ENCODE assay signal across 1 cellular context in the genomic region with DNA sequence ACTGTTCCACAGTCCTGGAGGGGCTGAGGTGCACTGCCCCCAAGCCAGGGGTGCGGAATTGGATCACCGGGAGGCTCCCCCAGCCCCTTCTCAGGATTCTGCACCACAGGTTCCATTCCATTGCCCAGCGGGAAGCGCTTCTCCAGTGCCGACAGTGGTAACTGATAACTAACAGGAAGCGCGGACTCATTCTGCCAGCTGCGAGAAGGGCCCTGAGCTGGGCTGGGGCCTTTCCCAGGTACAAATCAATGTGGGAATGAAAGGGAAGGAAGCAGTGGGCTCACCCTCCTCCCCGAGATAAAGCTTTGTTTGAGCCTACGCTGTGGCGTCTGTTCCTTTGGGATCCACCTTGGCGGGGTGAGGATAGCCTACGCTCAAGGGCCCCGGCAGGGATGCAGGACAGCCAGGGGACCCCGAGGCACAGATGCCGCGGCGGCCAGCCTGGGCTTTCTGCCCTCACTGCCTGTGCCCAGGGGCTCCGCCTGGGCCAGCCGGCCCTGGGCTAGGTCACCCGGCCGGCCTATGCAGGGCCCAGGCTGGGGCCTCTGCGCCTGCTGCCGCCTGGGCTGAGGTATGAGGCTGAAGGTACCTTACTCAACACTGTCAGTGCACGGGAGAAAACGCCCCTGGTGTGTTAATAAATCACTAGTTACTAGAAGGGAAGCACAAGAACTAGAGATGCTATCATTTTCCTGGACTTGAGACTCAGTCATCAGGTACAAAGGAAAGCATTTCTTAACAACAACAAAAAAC.
TF ChIP-seq lines count a peak whose summit lies in the region.

No MANE protein-coding gene starts in this region.

TF ChIP-seq in GM23338, 12 proteins besides CTCF, POLR2A, EP300 and RAD21 (continued from another document):
- TF ChIP-seq JUNB (IDR thresholded peaks at IDR 0.05; ENCODE audit: unreplicated experiment) = no peak
- TF ChIP-seq EZH2phosphoT487 (IDR thresholded peaks at IDR 0.05; ENCODE audit: unreplicated experiment) = no peak
- no peak for TF ChIP-seq EZH2 (IDR thresholded peaks at IDR 0.05; ENCODE audit: low read depth, unreplicated experiment)
- TF ChIP-seq STAT1 (IDR thresholded peaks at IDR 0.05; ENCODE audit: unreplicated experiment) = no peak
- TF ChIP-seq, protein P1, sequence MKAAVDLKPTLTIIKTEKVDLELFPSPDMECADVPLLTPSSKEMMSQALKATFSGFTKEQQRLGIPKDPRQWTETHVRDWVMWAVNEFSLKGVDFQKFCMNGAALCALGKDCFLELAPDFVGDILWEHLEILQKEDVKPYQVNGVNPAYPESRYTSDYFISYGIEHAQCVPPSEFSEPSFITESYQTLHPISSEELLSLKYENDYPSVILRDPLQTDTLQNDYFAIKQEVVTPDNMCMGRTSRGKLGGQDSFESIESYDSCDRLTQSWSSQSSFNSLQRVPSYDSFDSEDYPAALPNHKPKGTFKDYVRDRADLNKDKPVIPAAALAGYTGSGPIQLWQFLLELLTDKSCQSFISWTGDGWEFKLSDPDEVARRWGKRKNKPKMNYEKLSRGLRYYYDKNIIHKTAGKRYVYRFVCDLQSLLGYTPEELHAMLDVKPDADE (IDR thresholded peaks at IDR 0.05) = no peak
- TF ChIP-seq ZNF331 (CRISPR knock-in tag; IDR thresholded peaks at IDR 0.05; ENCODE audit: low read depth) = no peak
- TF ChIP-seq NANOG (IDR thresholded peaks at IDR 0.05; ENCODE audit: borderline replicate concordance) = no peak
- no peak for TF ChIP-seq POLR2AphosphoS5 (IDR thresholded peaks at IDR 0.05; ENCODE audit: low read depth)
